ENCODE assay signal across 17 cellular contexts in the genomic region with DNA sequence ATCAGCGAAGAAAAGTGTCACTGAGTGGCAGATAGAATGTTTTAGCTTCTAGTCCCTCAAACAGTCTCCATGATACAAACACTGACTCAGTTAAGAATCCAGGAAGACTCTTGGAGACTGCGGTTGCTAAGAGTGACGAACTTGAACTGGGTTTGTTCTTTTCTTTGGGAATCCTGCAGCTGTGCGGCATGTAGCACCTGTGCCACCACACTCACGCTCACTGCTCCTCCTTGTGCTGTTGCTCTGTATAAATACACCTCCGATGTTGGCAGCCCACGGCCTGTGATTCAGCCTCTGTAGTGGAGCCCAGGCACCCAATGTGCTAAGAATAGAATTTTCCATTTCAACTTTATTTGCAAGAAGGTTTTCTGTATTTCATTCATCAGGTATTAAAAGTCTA. TPM values are rescaled to one million over a fixed set of nuclear protein-coding genes. Genes with fewer than 3 reads are reported as not detected.
DNase-seq lines count a peak whose midpoint lies in the region; ATAC-seq and TF ChIP-seq lines count a peak whose summit lies in the region.
"Had no signal": no experiment of that assay in that cellular context is flagged by ENCODE, and none has a peak within 500 bp of the region (broad histone marks: within the 10 kb centered on the region; RNA-seq: fewer than 3 reads in every experiment).

No MANE protein-coding gene starts in this region.

- peak overlapping the region in 1 of 3 donors; percentile 65 for H3K9ac ChIP-seq in skeletal muscle tissue (ENCODE audit: low read depth in 1 of 3, low read length in 3 of 3)

- ATAC-seq in RWPE2 (ENCODE audit: low read depth) (peak; percentile 64), left ventricle myocardium superior (peak; percentile 91)
- ATAC-seq: activated CD4-positive, CD25-positive, alpha-beta regulatory T cell treated with anti-CD3 and anti-CD28 coated beads, Interleukin-2, amount 50 U/mL, for 24 hours; stimulated activated naive B cell treated with anti-CD40 and anti-IgM and Interleukin-4, amounts not matched to agents 10 μg/mL and 1 μg/mL and 100 μg/mL, for 72 hours had no signal

- peaks cover 27% of the 10 kb centered on the region for H3K27me3 Mint-ChIP-seq in activated CD4-positive, alpha-beta T cell treated with anti-CD3 and anti-CD28 coated beads, Interleukin-2, amount 10 ng/mL, durations not matched to agents 24 days and 14 days
- H3K27me3 Mint-ChIP-seq in mesothelial cell of epicardium (ENCODE audit: low read depth): peaks cover 92% of the 10 kb centered on the region

- H3K27ac ChIP-seq in RWPE2 (ENCODE audit: poor library complexity, severe bottlenecking) (no peak overlapping the region), skeletal muscle tissue (ENCODE audit: low read depth, low read length) (peak overlapping the region; percentile 4)
- H3K27ac ChIP-seq: esophagus squamous epithelium, sigmoid colon, vagina had no signal

- TF ChIP-seq CTCF in RWPE2 (IDR thresholded peaks at IDR 0.05; ENCODE audit: poor library complexity, severe bottlenecking): no peak
- TF ChIP-seq CTCF in mesothelial cell of epicardium (IDR thresholded peaks at IDR 0.05; ENCODE audit: unreplicated experiment): no peak

- DNase-seq in activated CD4-positive, alpha-beta T cell treated with anti-CD3 and anti-CD28 coated beads, Interleukin-2, amount 10 ng/mL, durations not matched to agents 24 days and 14 days: no peak
- DNase-seq in activated CD4-positive, alpha-beta T cell treated with anti-CD3 and anti-CD28 coated beads, Interleukin-2, amount 50 U/mL, for 4 hours: no peak
- DNase-seq in RWPE2 (ENCODE audit: low spot score): no peak
- peak; percentile 62 for DNase-seq in left ventricle myocardium superior
- no peak for DNase-seq in stimulated activated CD8-positive, alpha-beta memory T cell treated with anti-CD3 and anti-CD28 coated beads, Interleukin-4, amount 100 ng/mL, for 48 hours
- DNase-seq in mesenteric fat pad (ENCODE audit: low spot score): no peak
- no peak for DNase-seq in mesothelial cell of epicardium (ENCODE audit: low spot score in 2 of 2, unreplicated experiment in 2 of 2)
- DNase-seq: activated T-cell treated with anti-CD3 and anti-CD28 coated beads, Interleukin-2, amount 50 U/mL, for 24 hours; esophagus squamous epithelium; NCI-H1105; nephron progenitor cell; sigmoid colon; stimulated activated naive B cell treated with anti-CD40 and anti-IgM and Interleukin-4, amounts not matched to agents 10 μg/mL and 1 μg/mL and 100 μg/mL, for 72 hours had no signal

- H3K36me3 Mint-ChIP-seq in activated CD4-positive, alpha-beta T cell treated with anti-CD3 and anti-CD28 coated beads, Interleukin-2, amount 10 ng/mL, durations not matched to agents 24 days and 14 days (ENCODE audit: low read depth): no peaks in the 10 kb centered on the region
- H3K36me3 Mint-ChIP-seq in mesothelial cell of epicardium: no peaks in the 10 kb centered on the region
- H3K36me3 Mint-ChIP-seq: stimulated activated naive B cell treated with anti-CD40 and anti-IgM and Interleukin-4, amounts not matched to agents 10 μg/mL and 1 μg/mL and 100 μg/mL, for 72 hours had no signal

- intact Hi-C loops in activated CD4-positive, alpha-beta T cell treated with anti-CD3 and anti-CD28 coated beads, Interleukin-2, amount 10 ng/mL, durations not matched to agents 24 days and 14 days (cut with micrococcal nuclease): loop anchor here (10.0 kb wide), 1 partner anchor 62 kb away; no protein-coding TSS in a partner anchor
- intact Hi-C loops in left ventricle myocardium superior (cut with micrococcal nuclease): no loop called here

- H3K36me3 ChIP-seq in RWPE2 (ENCODE audit: low read depth) (no peaks in the 10 kb centered on the region), skeletal muscle tissue (ENCODE audit: control insufficient read depth in 3 of 3, insufficient read depth in 3 of 3, low read length in 3 of 3) (no peaks in the 10 kb centered on the region)
- H3K36me3 ChIP-seq: esophagus squamous epithelium, sigmoid colon, vagina had no signal

- H3K4me1 Mint-ChIP-seq in activated CD4-positive, alpha-beta T cell treated with anti-CD3 and anti-CD28 coated beads, Interleukin-2, amount 10 ng/mL, durations not matched to agents 24 days and 14 days: peaks cover 34% of the 10 kb centered on the region
- peaks cover 2% of the 10 kb centered on the region for H3K4me1 Mint-ChIP-seq in mesothelial cell of epicardium
- H3K4me1 Mint-ChIP-seq: nephron progenitor cell had no signal

- H3K4me3 ChIP-seq in RWPE2 (ENCODE audit: severe bottlenecking) (no peak overlapping the region), skeletal muscle tissue (ENCODE audit: low read length in 3 of 3) (peak overlapping the region in 2 of 3 donors; percentile 11 to 58)
- H3K4me3 ChIP-seq: esophagus squamous epithelium, sigmoid colon, vagina had no signal

- peak overlapping the region; percentile 17 for H3K27ac Mint-ChIP-seq in activated CD4-positive, alpha-beta T cell treated with anti-CD3 and anti-CD28 coated beads, Interleukin-2, amount 10 ng/mL, durations not matched to agents 24 days and 14 days
- H3K27ac Mint-ChIP-seq in mesothelial cell of epicardium: no peak overlapping the region
- H3K27ac Mint-ChIP-seq: activated T-cell treated with anti-CD3 and anti-CD28 coated beads, Interleukin-2, amount 50 U/mL, for 24 hours; nephron progenitor cell; stimulated activated naive B cell treated with anti-CD40 and anti-IgM and Interleukin-4, amounts not matched to agents 10 μg/mL and 1 μg/mL and 100 μg/mL, for 72 hours had no signal

- peaks cover 4% of the 10 kb centered on the region for H3K9me3 Mint-ChIP-seq in activated CD4-positive, alpha-beta T cell treated with anti-CD3 and anti-CD28 coated beads, Interleukin-2, amount 10 ng/mL, durations not matched to agents 24 days and 14 days
- no peaks in the 10 kb centered on the region for H3K9me3 Mint-ChIP-seq in mesothelial cell of epicardium
- H3K9me3 Mint-ChIP-seq: activated T-cell treated with anti-CD3 and anti-CD28 coated beads, Interleukin-2, amount 50 U/mL, for 24 hours had no signal

- H3K9me3 ChIP-seq in RWPE2 (ENCODE audit: severe bottlenecking) (no peaks in the 10 kb centered on the region), skeletal muscle tissue (ENCODE audit: control insufficient read depth in 3 of 3, low read length in 3 of 3) (no peaks in the 10 kb centered on the region)
- H3K9me3 ChIP-seq: esophagus squamous epithelium, sigmoid colon, vagina had no signal

- H3K27me3 ChIP-seq in RWPE2 (ENCODE audit: insufficient read depth, poor library complexity, severe bottlenecking) (no peaks in the 10 kb centered on the region), skeletal muscle tissue (ENCODE audit: control insufficient read depth in 3 of 3, insufficient read depth in 3 of 3, low read length in 3 of 3) (peaks cover under 1 to 10% (median 10%) of the 10 kb centered on the region in 3 donors)
- H3K27me3 ChIP-seq: vagina had no signal

- H3K4me1 ChIP-seq in RWPE2 (ENCODE audit: insufficient read depth, poor library complexity, severe bottlenecking) (no peaks in the 10 kb centered on the region), skeletal muscle tissue (ENCODE audit: control insufficient read depth in 3 of 3, insufficient read depth in 3 of 3, low read length in 3 of 3) (peaks cover 3 to 14% (median 10%) of the 10 kb centered on the region in 3 donors)

- peak overlapping the region; percentile 14 for H3K4me3 Mint-ChIP-seq in activated CD4-positive, alpha-beta T cell treated with anti-CD3 and anti-CD28 coated beads, Interleukin-2, amount 10 ng/mL, durations not matched to agents 24 days and 14 days
- H3K4me3 Mint-ChIP-seq in mesothelial cell of epicardium: no peak overlapping the region
- H3K4me3 Mint-ChIP-seq: activated T-cell treated with anti-CD3 and anti-CD28 coated beads, Interleukin-2, amount 50 U/mL, for 24 hours; nephron progenitor cell; stimulated activated naive B cell treated with anti-CD40 and anti-IgM and Interleukin-4, amounts not matched to agents 10 μg/mL and 1 μg/mL and 100 μg/mL, for 72 hours had no signal

RNA-seq across cellular contexts. Expression of a gene that starts 5.5 kb away (rescaled TPM):
- 71.3 and 76.7 TPM in 2 replicates for total RNA-seq in activated CD4-positive, alpha-beta T cell treated with anti-CD3 and anti-CD28 coated beads, Interleukin-2, amount 10 ng/mL, durations not matched to agents 24 days and 14 days
- total RNA-seq in left ventricle myocardium superior: 33.7 TPM
- 24.5 TPM for total RNA-seq in skeletal muscle tissue
- 28.2 TPM for total RNA-seq in mesenteric fat pad
- 43.5 to 45.5 TPM (median 45.2 TPM) in 3 replicates for total RNA-seq in mesothelial cell of epicardium

RNA-seq across cellular contexts. Expression of a gene that starts 38.0 kb away (rescaled TPM):
- total RNA-seq in activated CD4-positive, alpha-beta T cell treated with anti-CD3 and anti-CD28 coated beads, Interleukin-2, amount 10 ng/mL, durations not matched to agents 24 days and 14 days: 1.5 and 1.8 TPM in 2 replicates
- 0.77 TPM for total RNA-seq in left ventricle myocardium superior
- not detected for total RNA-seq in skeletal muscle tissue
- total RNA-seq in mesenteric fat pad: 0.87 TPM
- 0.20 to 0.65 TPM (median 0.22 TPM) in 3 replicates for total RNA-seq in mesothelial cell of epicardium
- total RNA-seq: vagina had no signal

RNA-seq across cellular contexts. Expression of a gene that starts 41.9 kb away (rescaled TPM):
- 0.38 and 0.44 TPM in 2 replicates for total RNA-seq in activated CD4-positive, alpha-beta T cell treated with anti-CD3 and anti-CD28 coated beads, Interleukin-2, amount 10 ng/mL, durations not matched to agents 24 days and 14 days
- total RNA-seq in left ventricle myocardium superior: 2.4 TPM
- total RNA-seq in skeletal muscle tissue: 0.52 TPM
- not detected for total RNA-seq in mesenteric fat pad
- 0.54 to 0.69 TPM (median 0.60 TPM) in 3 replicates for total RNA-seq in mesothelial cell of epicardium
- total RNA-seq: lower leg skin had no signal

RNA-seq across cellular contexts. Expression of a gene that starts 55.5 kb away (rescaled TPM):
- total RNA-seq in activated CD4-positive, alpha-beta T cell treated with anti-CD3 and anti-CD28 coated beads, Interleukin-2, amount 10 ng/mL, durations not matched to agents 24 days and 14 days: 0.37 and 0.43 TPM in 2 replicates
- total RNA-seq in left ventricle myocardium superior (0.40 TPM), skeletal muscle tissue (1.0 TPM), mesenteric fat pad (0.74 TPM), mesothelial cell of epicardium (0.14 to 0.31 TPM (median 0.18 TPM) in 3 replicates)
